Comparison of ENCODE assay signal across 8 cellular contexts in genomic region chr4:101730291-101731117, GRCh38.
DNase-seq lines count a peak whose midpoint lies in the region; ATAC-seq and TF ChIP-seq lines count a peak whose summit lies in the region.

No MANE protein-coding gene starts in this region.

- no peak overlapping the region for H3K4me2 ChIP-seq in smooth muscle cell

- ATAC-seq in SK-N-SH treated with all-trans-retinoic acid at 6 μM for 48 hours (peak; percentile 97), GM21381 (IDR thresholded peaks at IDR 0.05; ENCODE audit: unreplicated experiment) (no peak)

- no peaks in the 10 kb centered on the region for H4K20me1 ChIP-seq in smooth muscle cell (ENCODE audit: low read depth)

- H3K27me3 ChIP-seq in smooth muscle cell (ENCODE audit: low read depth) = no peaks in the 10 kb centered on the region

- no peak overlapping the region for H3K9ac ChIP-seq in smooth muscle cell (ENCODE audit: low read depth)

- H3K4me1 ChIP-seq in smooth muscle cell (ENCODE audit: low read depth) = no peaks in the 10 kb centered on the region

- WGBS in smooth muscle cell (ENCODE audit: low lambda C conversion rate) = 66% methylated on average over 4 of the region's 4 CpGs

- H3K4me3 ChIP-seq in GM12864 (ENCODE audit: low read depth, low read length) (no peak overlapping the region), smooth muscle cell (no peak overlapping the region)

- no peaks in the 10 kb centered on the region for H3K79me2 ChIP-seq in smooth muscle cell (ENCODE audit: low read depth)

- no peaks in the 10 kb centered on the region for H3K36me3 ChIP-seq in smooth muscle cell (ENCODE audit: low read depth)

- DNase-seq in GM12864 (ENCODE audit: low read depth) = peak; percentile 25
- peak; percentile 79 for DNase-seq in H4 (ENCODE audit: low spot score)
- peak; percentile 71 for DNase-seq in LHCN-M2 (ENCODE audit: low read depth)
- DNase-seq in amniotic epithelial cell (ENCODE audit: low read depth) = peak; percentile 78
- DNase-seq in hippocampal formation (lab: John Stamatoyannopoulos, UW) = peak; percentile 4 to 5
- peak; percentile 1 for DNase-seq in smooth muscle cell (lab: John Stamatoyannopoulos, UW; ENCODE audit: unreplicated experiment)

- peak overlapping the region; percentile 14 for H2AFZ ChIP-seq in smooth muscle cell (ENCODE audit: low read depth)

- no peaks in the 10 kb centered on the region for H3F3A ChIP-seq in smooth muscle cell (ENCODE audit: low read depth)

- TF ChIP-seq CTCF in GM12864 (IDR thresholded peaks at IDR 0.05; ENCODE audit: low read depth, low read length, missing control alignments) (peak; percentile 64), smooth muscle cell (IDR thresholded peaks at IDR 0.05; ENCODE audit: borderline replicate concordance, insufficient read depth, poor library complexity, severe bottlenecking) (peak; percentile 62)

- H3K9me3 ChIP-seq in smooth muscle cell (replicated peaks; ENCODE audit: low read depth) = no peaks in the 10 kb centered on the region

- H3K27ac ChIP-seq in smooth muscle cell (ENCODE audit: low read depth) = no peak overlapping the region

TF ChIP-seq in SK-N-SH treated with all-trans-retinoic acid at 6 μM for 48 hours, 23 proteins besides CTCF, POLR2A, EP300 and RAD21:
- TF ChIP-seq TCF4 (CRISPR knock-in tag; IDR thresholded peaks at IDR 0.05; ENCODE audit: borderline replicate concordance) (peak; percentile 21; the same call in 1 of the 2 replicates), RARB (CRISPR knock-in tag; IDR thresholded peaks at IDR 0.05) (no peak), ZNF70 (CRISPR knock-in tag; IDR thresholded peaks at IDR 0.05) (no peak), ARNTL (CRISPR knock-in tag; IDR thresholded peaks at IDR 0.05; ENCODE audit: borderline replicate concordance, low read depth) (no peak), CREB5 (CRISPR knock-in tag; IDR thresholded peaks at IDR 0.05; ENCODE audit: low read depth) (no peak)

Comparison
In these comparisons a context has a peak if more than half of its experiments do, and no peak if none do; other contexts are left out.
1. DNase-seq: peak in every context shown above with its lines; median percentile 79 in H4; 78 in amniotic epithelial cell; 71 in LHCN-M2; 25 in GM12864; 4 in hippocampal formation; 1 in smooth muscle cell.